ENCODE assay signal across 17 cellular contexts in genomic region chr5:172745406-172745805, GRCh38. TPM values are rescaled to one million over a fixed set of nuclear protein-coding genes. Genes with fewer than 3 reads are reported as not detected.
DNase-seq lines count a peak whose midpoint lies in the region; ATAC-seq, FAIRE-seq and TF ChIP-seq lines count a peak whose summit lies in the region.
"Had no signal": no experiment of that assay in that cellular context is flagged by ENCODE, and none has a peak within 500 bp of the region (broad histone marks: within the 10 kb centered on the region; RNA-seq: fewer than 3 reads in every experiment).

No MANE protein-coding gene starts in this region.

- H3K9me2 ChIP-seq in hepatocyte (replicated peaks; ENCODE audit: insufficient read depth), result no peaks in the 10 kb centered on the region

- CTCF ChIA-PET in K562 (lab: Yijun Ruan, JAX; ENCODE audit: low intra/inter-chr PET ratio), result no interaction called here

- H3K4me2 ChIP-seq in K562 (ENCODE audit: insufficient read depth, low read length) (no peak overlapping the region), hepatocyte (no peak overlapping the region)
- H3K4me2 ChIP-seq: GM23338 had no signal

- FAIRE-seq in K562 (lab: Jason Lieb, UNC), result no peak
- FAIRE-seq: A204.1, GM12878, HTR-8/SVneo had no signal

- intact Hi-C loops in K562 (cut with micrococcal nuclease), result no loop called here

- H3K4me1 Mint-ChIP-seq in T-helper 17 cell, result peaks cover 18% of the 10 kb centered on the region
- H3K4me1 Mint-ChIP-seq in natural killer cell treated with Interleukin-12 subunit alpha and Interleukin-12 subunit beta and Interleukin-15 and Interleukin-18, amount 100 ng/mL, for 72 hours (ENCODE audit: low read depth in 2 of 2), result peaks cover 12 to 16% of the 10 kb centered on the region in 2 donors

- H3K36me3 ChIP-seq in K562 (ENCODE audit: control insufficient read depth, insufficient read depth, low read length), result no peaks in the 10 kb centered on the region
- no peaks in the 10 kb centered on the region for H3K36me3 ChIP-seq in stomach smooth muscle (ENCODE audit: control insufficient read depth in 2 of 2, insufficient read depth in 2 of 2, low read length in 2 of 2)
- no peaks in the 10 kb centered on the region for H3K36me3 ChIP-seq in hepatocyte (replicated peaks; ENCODE audit: insufficient read depth, low read depth)

- no peak for TF ChIP-seq POLR2A in K562 (conservative IDR thresholded peaks at IDR 0.05)

- H3K4me3 Mint-ChIP-seq in T-helper 17 cell, result no peak overlapping the region
- no peak overlapping the region for H3K4me3 Mint-ChIP-seq in natural killer cell treated with Interleukin-12 subunit alpha and Interleukin-12 subunit beta and Interleukin-15 and Interleukin-18, amount 100 ng/mL, for 72 hours
- H3K4me3 Mint-ChIP-seq: CD4-positive, alpha-beta T cell; GM23338 had no signal

- H3K9me3 ChIP-seq in T-helper 17 cell (ENCODE audit: control insufficient read depth, low read length, poor library complexity, severe bottlenecking), result no peaks in the 10 kb centered on the region
- peaks cover 5% of the 10 kb centered on the region for H3K9me3 ChIP-seq in K562 (replicated peaks; ENCODE audit: control insufficient read depth, insufficient read depth, low read depth, low read length)
- H3K9me3 ChIP-seq in stomach smooth muscle (ENCODE audit: control insufficient read depth in 2 of 2, low read length in 2 of 2), result no peaks in the 10 kb centered on the region
- no peaks in the 10 kb centered on the region for H3K9me3 ChIP-seq in hepatocyte (ENCODE audit: low read depth)

- H3K36me3 Mint-ChIP-seq in T-helper 17 cell (ENCODE audit: low read depth), result no peaks in the 10 kb centered on the region
- peaks cover 5% of the 10 kb centered on the region for H3K36me3 Mint-ChIP-seq in natural killer cell treated with Interleukin-12 subunit alpha and Interleukin-12 subunit beta and Interleukin-15 and Interleukin-18, amount 100 ng/mL, for 72 hours

- 14% methylated on average over 8 of the region's 8 CpGs for WGBS in K562 (ENCODE audit: insufficient coverage, low coverage, missing lambda C conversion rate)
- 97% methylated on average over 8 of the region's 8 CpGs for WGBS in hepatocyte (ENCODE audit: low lambda C conversion rate, missing lambda C conversion rate)

- H3K27me3 Mint-ChIP-seq in T-helper 17 cell, result peaks cover 9% of the 10 kb centered on the region
- peaks cover 6 to 15% of the 10 kb centered on the region in 2 donors for H3K27me3 Mint-ChIP-seq in natural killer cell treated with Interleukin-12 subunit alpha and Interleukin-12 subunit beta and Interleukin-15 and Interleukin-18, amount 100 ng/mL, for 72 hours
- H3K27me3 Mint-ChIP-seq: B cell; CD4-positive, alpha-beta T cell had no signal

- in situ Hi-C loops in K562 (cut with MboI), result no loop called here

- H3K4me3 ChIP-seq in K562, result no peak overlapping the region
- no peak overlapping the region for H3K4me3 ChIP-seq in stomach smooth muscle (ENCODE audit: low read length in 2 of 2)
- no peak overlapping the region for H3K4me3 ChIP-seq in hepatocyte
- H3K4me3 ChIP-seq: GM12878, GM23338 had no signal

- DNase-seq in T-helper 17 cell (no peak), K562 (ENCODE audit: extremely low read depth in 1 of 4, low spot score in 3 of 4) (no peak), hepatocyte (ENCODE audit: low spot score) (no peak), EL (no peak)
- DNase-seq in natural killer cell treated with Interleukin-12 subunit alpha and Interleukin-12 subunit beta and Interleukin-15 and Interleukin-18, amount 100 ng/mL, for 72 hours (ENCODE audit: low spot score), result peak; percentile 32
- DNase-seq in activated CD8-positive, alpha-beta memory T cell treated with anti-CD3 and anti-CD28 coated beads, Interleukin-2, amount 50 U/mL, for 4 hours, result no peak
- DNase-seq: C1 segment of cervical spinal cord; Calu3; CD4-positive, alpha-beta T cell; DMS 273 treated with DMSO at 0.1 percent for 48 hours; H7 had no signal

- H3K79me2 ChIP-seq in K562 (ENCODE audit: control insufficient read depth, insufficient read depth, low read length), result no peaks in the 10 kb centered on the region
- no peaks in the 10 kb centered on the region for H3K79me2 ChIP-seq in hepatocyte

- H3K9ac ChIP-seq in K562 (ENCODE audit: insufficient read depth in 1 of 2, low read depth in 2 of 2, low read length in 2 of 2) (no peak overlapping the region), stomach smooth muscle (ENCODE audit: low read length in 2 of 2) (no peak overlapping the region)

- BruUV-seq in K562 (replicated peaks; lab: Mats Ljungman, UMichigan), result no TSS peak

- TF ChIP-seq RAD21 in K562 (CRISPR knock-in tag; conservative IDR thresholded peaks at IDR 0.05 in 1 of 2, IDR thresholded peaks at IDR 0.05 in 1 of 2), result no peak

- no peak overlapping the region for H2AFZ ChIP-seq in K562 (ENCODE audit: low read depth, low read length)
- H2AFZ ChIP-seq in hepatocyte, result no peak overlapping the region
- H2AFZ ChIP-seq: GM23338 had no signal

- no peaks in the 10 kb centered on the region for H3K9me1 ChIP-seq in K562 (ENCODE audit: control insufficient read depth, insufficient read depth, low read length)

- H3K27me3 ChIP-seq in K562 (ENCODE audit: control insufficient read depth in 2 of 2, insufficient read depth in 2 of 2, low read length in 2 of 2) (peaks cover 20 to 25% of the 10 kb centered on the region in 2 experiments), stomach smooth muscle (ENCODE audit: control insufficient read depth in 1 of 2, insufficient read depth in 2 of 2, low read length in 2 of 2) (no peaks in the 10 kb centered on the region), hepatocyte (no peaks in the 10 kb centered on the region)

- POLR2A ChIA-PET in K562 (lab: Yijun Ruan, JAX), result interaction anchor here (0.9 kb wide), 1 partner anchor 152 kb away, joined by 3 read pairs; no protein-coding TSS in a partner anchor

- peak overlapping the region; percentile 10 for H3K27ac Mint-ChIP-seq in T-helper 17 cell
- H3K27ac Mint-ChIP-seq in natural killer cell treated with Interleukin-12 subunit alpha and Interleukin-12 subunit beta and Interleukin-15 and Interleukin-18, amount 100 ng/mL, for 72 hours, result no peak overlapping the region
- H3K27ac Mint-ChIP-seq: CD4-positive, alpha-beta T cell; GM23338 had no signal

- TF ChIP-seq CTCF in K562 (IDR thresholded peaks at IDR 0.05 in 2 of 3, conservative IDR thresholded peaks at IDR 0.05 in 1 of 3; ENCODE audit: insufficient read depth in 2 of 3, low read depth in 1 of 3, low read length in 3 of 3) (no peak), hepatocyte (IDR thresholded peaks at IDR 0.05; ENCODE audit: poor library complexity) (no peak)

- H3K4me1 ChIP-seq in K562 (replicated peaks in 1 of 2; ENCODE audit: control insufficient read depth in 2 of 2, insufficient read depth in 2 of 2, low read length in 2 of 2) (peaks cover 4 to 16% of the 10 kb centered on the region in 2 experiments; a peak in 4 of 5 replicates), stomach smooth muscle (ENCODE audit: control insufficient read depth, insufficient read depth, low read length) (peaks cover 70% of the 10 kb centered on the region), hepatocyte (ENCODE audit: insufficient read depth) (peaks cover 8% of the 10 kb centered on the region)

- no peaks in the 10 kb centered on the region for H4K20me1 ChIP-seq in K562 (replicated peaks; ENCODE audit: control insufficient read depth, insufficient read depth, low read length)
- no peaks in the 10 kb centered on the region for H4K20me1 ChIP-seq in hepatocyte (ENCODE audit: insufficient read depth, poor library complexity, severe bottlenecking)

- no peak for ATAC-seq in T-helper 17 cell
- no peak for ATAC-seq in K562
- no peak for ATAC-seq in natural killer cell treated with Interleukin-12 subunit alpha and Interleukin-12 subunit beta and Interleukin-15 and Interleukin-18, amount 100 ng/mL, for 72 hours
- ATAC-seq: GM12878, GM23338 had no signal

- H3K27ac ChIP-seq in K562 (ENCODE audit: extremely low read depth, low read depth, low read length), result no peak overlapping the region
- peak overlapping the region; percentile 89 for H3K27ac ChIP-seq in stomach smooth muscle (ENCODE audit: low read length)
- H3K27ac ChIP-seq in hepatocyte, result no peak overlapping the region

- TF ChIP-seq EP300 in K562 (IDR thresholded peaks at IDR 0.05; ENCODE audit: low read length), result no peak

- H3K9me3 Mint-ChIP-seq in natural killer cell treated with Interleukin-12 subunit alpha and Interleukin-12 subunit beta and Interleukin-15 and Interleukin-18, amount 100 ng/mL, for 72 hours, result no peaks in the 10 kb centered on the region
- H3K9me3 Mint-ChIP-seq: CD4-positive, alpha-beta T cell had no signal

TF ChIP-seq in K562, 482 proteins besides CTCF, POLR2A, EP300 and RAD21:
- TF ChIP-seq CEBPG (CRISPR knock-in tag; IDR thresholded peaks at IDR 0.05), result no peak
- TF ChIP-seq CEBPG (tag; conservative IDR thresholded peaks at IDR 0.05 in 1 of 2, IDR thresholded peaks at IDR 0.05 in 1 of 2), result no peak
- TF ChIP-seq RBM25 (IDR thresholded peaks at IDR 0.05; ENCODE audit: low read depth, low read length, severe bottlenecking), result peak; percentile 43

RNA-seq across cellular contexts. Expression of gene DUSP1, which starts 25.6 kb away (rescaled TPM):
- 1,000 to 10,000 TPM; 1,522 to 2,429 TPM for total RNA-seq in T-helper 17 cell
- 11.5 and 24.3 TPM in 2 replicates for total RNA-seq in K562 (2011; cell fraction: chromatin; rRNA removed; ENCODE audit: low replicate concordance)
- 32.5 and 33.0 TPM in 2 replicates for total RNA-seq in K562 (2011; cell fraction: nucleolus; rRNA removed)
- total RNA-seq in K562 (2011; cell fraction: nucleoplasm; rRNA removed), result 17.9 and 22.4 TPM in 2 replicates
- total RNA-seq in K562 (2014; rRNA removed), result 12.8 and 18.9 TPM in 2 replicates
- total RNA-seq in K562 (2014; rRNA removed; fragmentation: Illumina TruSeq; extraction: Trizol), result 5.0 and 7.3 TPM in 2 replicates
- 4.4 and 4.8 TPM in 2 replicates for total RNA-seq in K562 (2015; rRNA removed; fragmentation: Illumina TruSeq; extraction: Trizol)
- total RNA-seq in K562 (2021), result 14.2 and 17.1 TPM in 2 replicates
- 12.6 and 13.3 TPM in 2 replicates for polyA plus RNA-seq in K562 (2011; rRNA removed)
- 16.2 and 25.8 TPM in 2 replicates for polyA plus RNA-seq in K562 (2011; cell fraction: cytosol; rRNA removed)
- polyA plus RNA-seq in K562 (2011; cell fraction: nucleus; rRNA removed), result 26.5 and 30.4 TPM in 2 replicates
- 8.3 and 11.4 TPM in 2 replicates for polyA plus RNA-seq in K562 (2012)
- 8.0 and 8.5 TPM in 2 replicates for polyA plus RNA-seq in K562 (2014; fragmentation: Illumina TruSeq; extraction: Trizol)
- polyA plus RNA-seq in K562 (2014; fragmentation: Nextera tagmentation; extraction: Ambion mirVana), result 1 to 10 TPM; 2.1 to 3.0 TPM
- polyA plus RNA-seq in K562 (2014; rRNA removed), result 10.1 and 14.1 TPM in 2 replicates
- 13.6 and 20.8 TPM in 2 replicates for polyA minus RNA-seq in K562 (2011; rRNA and poly(A)+ RNA removed)
- polyA minus RNA-seq in K562 (2011; cell fraction: cytosol; rRNA and poly(A)+ RNA removed), result 13.5 and 14.0 TPM in 2 replicates
- 23.3 and 31.2 TPM in 2 replicates for polyA minus RNA-seq in K562 (2011; cell fraction: nucleus; rRNA and poly(A)+ RNA removed)
- 10 to 100 TPM; 12.4 to 13.6 TPM for total RNA-seq in natural killer cell treated with Interleukin-12 subunit alpha and Interleukin-12 subunit beta and Interleukin-15 and Interleukin-18, amount 100 ng/mL, for 72 hours
- total RNA-seq in hepatocyte, result 537 and 547 TPM in 2 replicates
- 583 and 682 TPM in 2 replicates for polyA plus RNA-seq in hepatocyte

Comparison
In these comparisons a context has a peak if more than half of its experiments do, and no peak if none do; other contexts are left out.
1. RNA of gene DUSP1, which starts 25.6 kb away (total RNA-seq): 1,522 to 2,429 TPM in T-helper 17 cell and 537 to 547 TPM in hepatocyte; 12.4 to 13.6 TPM in natural killer cell treated with Interleukin-12 subunit alpha and Interleukin-12 subunit beta and Interleukin-15 and Interleukin-18, amount 100 ng/mL, for 72 hours and 4.4 to 33.0 TPM in K562; every median in the first group is over 10 times any median in the second.